1 cellular context compared by ENCODE assay signal in the genomic region with DNA sequence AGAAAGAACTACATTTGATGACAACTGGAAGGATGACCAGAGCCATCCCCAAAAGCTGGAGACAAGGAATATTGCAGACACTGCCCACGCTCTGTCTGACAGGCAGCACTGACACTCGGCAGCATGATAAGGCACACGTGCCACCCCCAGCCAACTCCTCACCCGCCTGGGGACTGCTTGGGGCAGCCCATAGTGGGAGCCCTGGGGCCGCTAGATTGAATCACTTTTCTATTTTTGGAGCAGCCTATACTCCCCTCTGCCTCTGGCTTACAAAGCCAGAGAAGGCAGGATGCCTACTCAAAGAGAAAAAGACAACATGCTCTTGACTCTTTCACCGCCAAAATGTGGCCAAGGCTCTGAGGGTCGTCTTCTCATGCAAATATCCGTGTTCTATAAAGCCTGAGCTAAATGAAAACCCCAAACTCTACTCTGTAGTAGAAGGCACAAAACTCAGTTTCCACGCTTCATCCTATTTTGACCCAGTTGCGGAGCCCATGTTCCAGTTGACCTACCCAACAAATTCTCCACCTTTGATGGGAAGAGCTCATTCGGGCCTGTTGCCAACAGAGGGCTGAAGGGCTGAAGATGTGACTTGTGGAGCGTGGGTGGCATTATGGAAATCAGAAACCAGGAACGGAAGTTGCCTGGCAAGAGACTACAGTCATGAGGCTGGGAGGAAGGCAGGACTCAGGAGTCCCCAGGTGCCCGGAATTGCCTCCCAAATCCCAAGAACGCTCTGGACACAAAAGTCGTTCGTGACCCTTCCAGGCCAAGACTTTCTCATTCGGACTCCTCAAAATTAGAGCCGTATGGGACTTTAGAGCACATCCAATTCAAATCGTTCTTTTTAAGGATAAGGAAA.
TF ChIP-seq lines count a peak whose summit lies in the region.

No MANE protein-coding gene starts in this region.

TF ChIP-seq in GM23338, 12 proteins besides CTCF, POLR2A, EP300 and RAD21 (continued from another document):
- TF ChIP-seq EZH2phosphoT487 (IDR thresholded peaks at IDR 0.05; ENCODE audit: unreplicated experiment) (no peak), CREB1 (CRISPR knock-in tag; IDR thresholded peaks at IDR 0.05; ENCODE audit: low read depth) (no peak), POLR2AphosphoS5 (IDR thresholded peaks at IDR 0.05; ENCODE audit: low read depth) (no peak), JUNB (IDR thresholded peaks at IDR 0.05; ENCODE audit: unreplicated experiment) (no peak), ZNF331 (CRISPR knock-in tag; IDR thresholded peaks at IDR 0.05; ENCODE audit: low read depth) (no peak), STAT1 (IDR thresholded peaks at IDR 0.05; ENCODE audit: unreplicated experiment) (no peak), EZH2 (IDR thresholded peaks at IDR 0.05; ENCODE audit: low read depth, unreplicated experiment) (no peak), NANOG (IDR thresholded peaks at IDR 0.05; ENCODE audit: borderline replicate concordance) (no peak)
- TF ChIP-seq, protein P1, sequence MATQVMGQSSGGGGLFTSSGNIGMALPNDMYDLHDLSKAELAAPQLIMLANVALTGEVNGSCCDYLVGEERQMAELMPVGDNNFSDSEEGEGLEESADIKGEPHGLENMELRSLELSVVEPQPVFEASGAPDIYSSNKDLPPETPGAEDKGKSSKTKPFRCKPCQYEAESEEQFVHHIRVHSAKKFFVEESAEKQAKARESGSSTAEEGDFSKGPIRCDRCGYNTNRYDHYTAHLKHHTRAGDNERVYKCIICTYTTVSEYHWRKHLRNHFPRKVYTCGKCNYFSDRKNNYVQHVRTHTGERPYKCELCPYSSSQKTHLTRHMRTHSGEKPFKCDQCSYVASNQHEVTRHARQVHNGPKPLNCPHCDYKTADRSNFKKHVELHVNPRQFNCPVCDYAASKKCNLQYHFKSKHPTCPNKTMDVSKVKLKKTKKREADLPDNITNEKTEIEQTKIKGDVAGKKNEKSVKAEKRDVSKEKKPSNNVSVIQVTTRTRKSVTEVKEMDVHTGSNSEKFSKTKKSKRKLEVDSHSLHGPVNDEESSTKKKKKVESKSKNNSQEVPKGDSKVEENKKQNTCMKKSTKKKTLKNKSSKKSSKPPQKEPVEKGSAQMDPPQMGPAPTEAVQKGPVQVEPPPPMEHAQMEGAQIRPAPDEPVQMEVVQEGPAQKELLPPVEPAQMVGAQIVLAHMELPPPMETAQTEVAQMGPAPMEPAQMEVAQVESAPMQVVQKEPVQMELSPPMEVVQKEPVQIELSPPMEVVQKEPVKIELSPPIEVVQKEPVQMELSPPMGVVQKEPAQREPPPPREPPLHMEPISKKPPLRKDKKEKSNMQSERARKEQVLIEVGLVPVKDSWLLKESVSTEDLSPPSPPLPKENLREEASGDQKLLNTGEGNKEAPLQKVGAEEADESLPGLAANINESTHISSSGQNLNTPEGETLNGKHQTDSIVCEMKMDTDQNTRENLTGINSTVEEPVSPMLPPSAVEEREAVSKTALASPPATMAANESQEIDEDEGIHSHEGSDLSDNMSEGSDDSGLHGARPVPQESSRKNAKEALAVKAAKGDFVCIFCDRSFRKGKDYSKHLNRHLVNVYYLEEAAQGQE (IDR thresholded peaks at IDR 0.05; ENCODE audit: unreplicated experiment), result no peak
- TF ChIP-seq, protein P2, sequence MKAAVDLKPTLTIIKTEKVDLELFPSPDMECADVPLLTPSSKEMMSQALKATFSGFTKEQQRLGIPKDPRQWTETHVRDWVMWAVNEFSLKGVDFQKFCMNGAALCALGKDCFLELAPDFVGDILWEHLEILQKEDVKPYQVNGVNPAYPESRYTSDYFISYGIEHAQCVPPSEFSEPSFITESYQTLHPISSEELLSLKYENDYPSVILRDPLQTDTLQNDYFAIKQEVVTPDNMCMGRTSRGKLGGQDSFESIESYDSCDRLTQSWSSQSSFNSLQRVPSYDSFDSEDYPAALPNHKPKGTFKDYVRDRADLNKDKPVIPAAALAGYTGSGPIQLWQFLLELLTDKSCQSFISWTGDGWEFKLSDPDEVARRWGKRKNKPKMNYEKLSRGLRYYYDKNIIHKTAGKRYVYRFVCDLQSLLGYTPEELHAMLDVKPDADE (IDR thresholded peaks at IDR 0.05), result no peak
- TF ChIP-seq, protein P3, sequence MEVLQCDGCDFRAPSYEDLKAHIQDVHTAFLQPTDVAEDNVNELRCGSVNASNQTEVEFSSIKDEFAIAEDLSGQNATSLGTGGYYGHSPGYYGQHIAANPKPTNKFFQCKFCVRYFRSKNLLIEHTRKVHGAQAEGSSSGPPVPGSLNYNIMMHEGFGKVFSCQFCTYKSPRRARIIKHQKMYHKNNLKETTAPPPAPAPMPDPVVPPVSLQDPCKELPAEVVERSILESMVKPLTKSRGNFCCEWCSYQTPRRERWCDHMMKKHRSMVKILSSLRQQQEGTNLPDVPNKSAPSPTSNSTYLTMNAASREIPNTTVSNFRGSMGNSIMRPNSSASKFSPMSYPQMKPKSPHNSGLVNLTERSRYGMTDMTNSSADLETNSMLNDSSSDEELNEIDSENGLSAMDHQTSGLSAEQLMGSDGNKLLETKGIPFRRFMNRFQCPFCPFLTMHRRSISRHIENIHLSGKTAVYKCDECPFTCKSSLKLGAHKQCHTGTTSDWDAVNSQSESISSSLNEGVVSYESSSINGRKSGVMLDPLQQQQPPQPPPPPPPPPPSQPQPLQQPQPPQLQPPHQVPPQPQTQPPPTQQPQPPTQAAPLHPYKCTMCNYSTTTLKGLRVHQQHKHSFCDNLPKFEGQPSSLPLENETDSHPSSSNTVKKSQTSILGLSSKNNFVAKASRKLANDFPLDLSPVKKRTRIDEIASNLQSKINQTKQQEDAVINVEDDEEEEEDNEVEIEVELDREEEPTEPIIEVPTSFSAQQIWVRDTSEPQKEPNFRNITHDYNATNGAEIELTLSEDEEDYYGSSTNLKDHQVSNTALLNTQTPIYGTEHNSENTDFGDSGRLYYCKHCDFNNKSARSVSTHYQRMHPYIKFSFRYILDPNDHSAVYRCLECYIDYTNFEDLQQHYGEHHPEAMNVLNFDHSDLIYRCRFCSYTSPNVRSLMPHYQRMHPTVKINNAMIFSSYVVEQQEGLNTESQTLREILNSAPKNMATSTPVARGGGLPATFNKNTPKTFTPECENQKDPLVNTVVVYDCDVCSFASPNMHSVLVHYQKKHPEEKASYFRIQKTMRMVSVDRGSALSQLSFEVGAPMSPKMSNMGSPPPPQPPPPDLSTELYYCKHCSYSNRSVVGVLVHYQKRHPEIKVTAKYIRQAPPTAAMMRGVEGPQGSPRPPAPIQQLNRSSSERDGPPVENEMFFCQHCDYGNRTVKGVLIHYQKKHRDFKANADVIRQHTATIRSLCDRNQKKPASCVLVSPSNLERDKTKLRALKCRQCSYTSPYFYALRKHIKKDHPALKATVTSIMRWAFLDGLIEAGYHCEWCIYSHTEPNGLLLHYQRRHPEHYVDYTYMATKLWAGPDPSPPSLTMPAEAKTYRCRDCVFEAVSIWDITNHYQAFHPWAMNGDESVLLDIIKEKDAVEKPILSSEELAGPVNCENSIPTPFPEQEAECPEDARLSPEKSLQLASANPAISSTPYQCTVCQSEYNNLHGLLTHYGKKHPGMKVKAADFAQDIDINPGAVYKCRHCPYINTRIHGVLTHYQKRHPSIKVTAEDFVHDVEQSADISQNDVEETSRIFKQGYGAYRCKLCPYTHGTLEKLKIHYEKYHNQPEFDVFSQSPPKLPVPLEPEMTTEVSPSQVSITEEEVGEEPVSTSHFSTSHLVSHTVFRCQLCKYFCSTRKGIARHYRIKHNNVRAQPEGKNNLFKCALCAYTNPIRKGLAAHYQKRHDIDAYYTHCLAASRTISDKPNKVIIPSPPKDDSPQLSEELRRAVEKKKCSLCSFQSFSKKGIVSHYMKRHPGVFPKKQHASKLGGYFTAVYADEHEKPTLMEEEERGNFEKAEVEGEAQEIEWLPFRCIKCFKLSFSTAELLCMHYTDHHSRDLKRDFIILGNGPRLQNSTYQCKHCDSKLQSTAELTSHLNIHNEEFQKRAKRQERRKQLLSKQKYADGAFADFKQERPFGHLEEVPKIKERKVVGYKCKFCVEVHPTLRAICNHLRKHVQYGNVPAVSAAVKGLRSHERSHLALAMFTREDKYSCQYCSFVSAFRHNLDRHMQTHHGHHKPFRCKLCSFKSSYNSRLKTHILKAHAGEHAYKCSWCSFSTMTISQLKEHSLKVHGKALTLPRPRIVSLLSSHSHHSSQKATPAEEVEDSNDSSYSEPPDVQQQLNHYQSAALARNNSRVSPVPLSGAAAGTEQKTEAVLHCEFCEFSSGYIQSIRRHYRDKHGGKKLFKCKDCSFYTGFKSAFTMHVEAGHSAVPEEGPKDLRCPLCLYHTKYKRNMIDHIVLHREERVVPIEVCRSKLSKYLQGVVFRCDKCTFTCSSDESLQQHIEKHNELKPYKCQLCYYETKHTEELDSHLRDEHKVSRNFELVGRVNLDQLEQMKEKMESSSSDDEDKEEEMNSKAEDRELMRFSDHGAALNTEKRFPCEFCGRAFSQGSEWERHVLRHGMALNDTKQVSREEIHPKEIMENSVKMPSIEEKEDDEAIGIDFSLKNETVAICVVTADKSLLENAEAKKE (CRISPR knock-in tag; IDR thresholded peaks at IDR 0.05), result no peak
